In genomic region chr9:99050924-99051323, GRCh38 we compare ENCODE assay signal across 13 cellular contexts.
"Had no signal": no experiment of that assay in that cellular context is flagged by ENCODE, and none has a peak within 500 bp of the region (broad histone marks: within the 10 kb centered on the region; RNA-seq: fewer than 3 reads in every experiment).

No MANE protein-coding gene starts in this region.

- DNase-seq: activated gamma-delta T cell; activated naive CD8-positive, alpha-beta T cell treated with anti-CD3 and anti-CD28 coated beads for 36 hours; activated T-cell treated with anti-CD3 and anti-CD28 coated beads, Interleukin-2, amount 50 U/mL, for 4 hours; gastrocnemius medialis; heart right ventricle; kidney; natural killer cell; occipital lobe; psoas muscle had no signal

- ATAC-seq: activated CD4-positive, CD25-positive, alpha-beta regulatory T cell treated with anti-CD3 and anti-CD28 coated beads, Interleukin-2, amount 50 U/mL, for 24 hours; activated T-cell treated with anti-CD3 and anti-CD28 coated beads, Interleukin-2, amount 50 U/mL, for 4 hours; gastrocnemius medialis; natural killer cell; psoas muscle had no signal

- H3K4me1 ChIP-seq: breast epithelium, gastrocnemius medialis, psoas muscle, tibial nerve, vagina had no signal

- H3K36me3 ChIP-seq: breast epithelium, gastrocnemius medialis had no signal

- H3K27ac Mint-ChIP-seq: activated naive CD8-positive, alpha-beta T cell treated with anti-CD3 and anti-CD28 coated beads for 36 hours; natural killer cell had no signal

- H3K9me3 ChIP-seq: breast epithelium, gastrocnemius medialis, heart right ventricle, psoas muscle, tibial nerve, vagina had no signal

- H3K36me3 Mint-ChIP-seq: activated naive CD8-positive, alpha-beta T cell treated with anti-CD3 and anti-CD28 coated beads for 36 hours; natural killer cell had no signal

- H3K4me3 Mint-ChIP-seq: activated naive CD8-positive, alpha-beta T cell treated with anti-CD3 and anti-CD28 coated beads for 36 hours; activated T-cell treated with anti-CD3 and anti-CD28 coated beads, Interleukin-2, amount 50 U/mL, for 4 hours; natural killer cell had no signal

- H3K9me3 Mint-ChIP-seq: activated naive CD8-positive, alpha-beta T cell treated with anti-CD3 and anti-CD28 coated beads for 36 hours; activated T-cell treated with anti-CD3 and anti-CD28 coated beads, Interleukin-2, amount 50 U/mL, for 4 hours had no signal

- H3K4me3 ChIP-seq: breast epithelium, gastrocnemius medialis, heart right ventricle, psoas muscle, tibial nerve, vagina had no signal

- H3K27me3 ChIP-seq: breast epithelium, gastrocnemius medialis, tibial nerve, vagina had no signal

- H3K27ac ChIP-seq: breast epithelium, gastrocnemius medialis, psoas muscle, tibial nerve, vagina had no signal
